Comparison of ENCODE assay signal across 9 cellular contexts in genomic region chr5:132215329-132215728, GRCh38. TPM values are rescaled to one million over a fixed set of nuclear protein-coding genes. Genes with fewer than 3 reads are reported as not detected.
DNase-seq lines count a peak whose midpoint lies in the region; ATAC-seq and FAIRE-seq lines count a peak whose summit lies in the region.
"Had no signal": no experiment of that assay in that cellular context is flagged by ENCODE, and none has a peak within 500 bp of the region (broad histone marks: within the 10 kb centered on the region; RNA-seq: fewer than 3 reads in every experiment).

No MANE protein-coding gene starts in this region.

- H4K8ac ChIP-seq in mesendoderm (ENCODE audit: low read depth, low read length) = no peak overlapping the region

- no peaks in the 10 kb centered on the region for H3K79me1 ChIP-seq in mesendoderm (ENCODE audit: low read length)

- H2AK5ac ChIP-seq in mesendoderm (ENCODE audit: low read length) = no peak overlapping the region

- H3K36me3 ChIP-seq in mesendoderm (ENCODE audit: control insufficient read depth, insufficient read depth, low read length) = no peaks in the 10 kb centered on the region

- H3K23ac ChIP-seq in mesendoderm (ENCODE audit: low read length) = no peak overlapping the region

- ATAC-seq in HG02970 (IDR thresholded peaks at IDR 0.05; ENCODE audit: low FRiP score, unreplicated experiment) = no peak
- ATAC-seq in GM21723 (IDR thresholded peaks at IDR 0.05; ENCODE audit: unreplicated experiment) = no peak
- no peak for ATAC-seq in HG02840 (IDR thresholded peaks at IDR 0.05; ENCODE audit: low FRiP score, unreplicated experiment)

- peak; percentile 30 for DNase-seq in NCI-H1694 treated with DMSO at 0.1 percent for 48 hours (lab: John Stamatoyannopoulos, UW)
- no peak for DNase-seq in NCI-H1694 (lab: John Stamatoyannopoulos, UW)
- DNase-seq in dermis blood vessel endothelial cell = peak; percentile 88
- peak; percentile 13 for DNase-seq in mesendoderm
- peak; percentile 97 for DNase-seq in urothelium cell line (ENCODE audit: low spot score)

- H3K9ac ChIP-seq in mesendoderm (ENCODE audit: low read length) = no peak overlapping the region

- no peak overlapping the region for H3K4me2 ChIP-seq in mesendoderm (ENCODE audit: low read length)

- no peak overlapping the region for H3K56ac ChIP-seq in mesendoderm (ENCODE audit: low read length)

- no peaks in the 10 kb centered on the region for H3K27me3 ChIP-seq in mesendoderm (ENCODE audit: insufficient read depth, low read length, poor library complexity)

- H3K79me2 ChIP-seq in mesendoderm (ENCODE audit: control insufficient read depth, insufficient read depth, low read length) = no peaks in the 10 kb centered on the region

- FAIRE-seq in urothelium cell line (lab: Jason Lieb, UNC) = peak; percentile 98
- FAIRE-seq: A204.1 had no signal

- no peak overlapping the region for H3K18ac ChIP-seq in mesendoderm (ENCODE audit: low read length)

- no peak overlapping the region for H3K27ac ChIP-seq in mesendoderm (ENCODE audit: low read depth, low read length)

- no peak overlapping the region for H3K4ac ChIP-seq in mesendoderm (ENCODE audit: low read depth, low read length)

- no peak overlapping the region for H2BK5ac ChIP-seq in mesendoderm (ENCODE audit: low read length)

- H2BK120ac ChIP-seq in mesendoderm (ENCODE audit: low read depth, low read length) = no peak overlapping the region

- no peak overlapping the region for H2BK15ac ChIP-seq in mesendoderm (replicated peaks; ENCODE audit: low read depth)

- no CpG with 5 or more reads among the region's 5 CpGs for WGBS in mesendoderm (ENCODE audit: extremely low coverage, insufficient coverage, low lambda C conversion rate)

- no peak overlapping the region for H3K4me3 ChIP-seq in mesendoderm (ENCODE audit: low read length)

- no peak overlapping the region for H4K5ac ChIP-seq in mesendoderm (ENCODE audit: low read length)

- H3K4me1 ChIP-seq in mesendoderm (ENCODE audit: control insufficient read depth, low read depth, low read length) = peaks cover 9% of the 10 kb centered on the region

RNA-seq across cellular contexts. Expression of gene P4HA2, which starts 12.3 kb away (rescaled TPM):
- 55.7 and 62.8 TPM in 2 replicates for total RNA-seq in dermis blood vessel endothelial cell
- polyA plus RNA-seq in mesendoderm (2013, experiment 1 of 2) = 1.7 TPM
- 1.8 TPM for polyA plus RNA-seq in mesendoderm (2013, experiment 2 of 2)

RNA-seq across cellular contexts. Expression of gene PDLIM4, which starts 42.2 kb away (rescaled TPM):
- total RNA-seq in dermis blood vessel endothelial cell = 31.0 and 51.6 TPM in 2 replicates
- 4.9 TPM for polyA plus RNA-seq in mesendoderm (2013, experiment 1 of 2)
- polyA plus RNA-seq in mesendoderm (2013, experiment 2 of 2) = 5.2 TPM
